Comparison of ENCODE assay signal across 33 cellular contexts in genomic region chr15:81339851-81340250, GRCh38. TPM values are rescaled to one million over a fixed set of nuclear protein-coding genes. Genes with fewer than 3 reads are reported as not detected.
"Had no signal": no experiment of that assay in that cellular context is flagged by ENCODE, and none has a peak within 500 bp of the region (broad histone marks: within the 10 kb centered on the region; RNA-seq: fewer than 3 reads in every experiment).

No MANE protein-coding gene starts in this region.

- ATAC-seq: activated T-cell treated with anti-CD3 and anti-CD28 coated beads, Interleukin-2, amount 50 U/mL, for 72 hours; gastroesophageal sphincter; SK-N-SH treated with all-trans-retinoic acid at 6 μM for 48 hours; T-helper 17 cell had no signal

- H3K36me3 ChIP-seq: brain microvascular endothelial cell, esophagus squamous epithelium, gastroesophageal sphincter had no signal

- H3K27ac Mint-ChIP-seq: activated CD4-positive, alpha-beta T cell treated with anti-CD3 and anti-CD28 coated beads, Interleukin-2, amount 10 ng/mL, durations not matched to agents 7 days and 5 days; activated naive CD8-positive, alpha-beta T cell; activated T-cell treated with anti-CD3 and anti-CD28 coated beads, Interleukin-2, amount 50 U/mL, for 24 hours; activated T-cell treated with anti-CD3 and anti-CD28 coated beads, Interleukin-2, amount 50 U/mL, for 72 hours; T-helper 17 cell; T-helper 2 cell treated with Interferon-gamma antibody and Interleukin-4, amounts not matched to agents 5 μg/mL and 100 μg/mL, for 36 hours had no signal

- H3K4me3 ChIP-seq: esophagus squamous epithelium, gastroesophageal sphincter had no signal

- H3K9me3 ChIP-seq: esophagus squamous epithelium, gastroesophageal sphincter had no signal

- H3K4me1 Mint-ChIP-seq: activated CD4-positive, alpha-beta T cell treated with anti-CD3 and anti-CD28 coated beads, Interleukin-2, amount 10 ng/mL, durations not matched to agents 7 days and 5 days had no signal

- H3K4me3 Mint-ChIP-seq: activated CD4-positive, alpha-beta T cell treated with anti-CD3 and anti-CD28 coated beads, Interleukin-2, amount 10 ng/mL, durations not matched to agents 7 days and 5 days; activated naive CD8-positive, alpha-beta T cell; activated T-cell treated with anti-CD3 and anti-CD28 coated beads, Interleukin-2, amount 50 U/mL, for 24 hours; activated T-cell treated with anti-CD3 and anti-CD28 coated beads, Interleukin-2, amount 50 U/mL, for 72 hours; T-helper 17 cell; T-helper 2 cell treated with Interferon-gamma antibody and Interleukin-4, amounts not matched to agents 5 μg/mL and 100 μg/mL, for 36 hours had no signal

- H3K27me3 ChIP-seq: brain microvascular endothelial cell, gastroesophageal sphincter had no signal

- H3K27ac ChIP-seq: brain microvascular endothelial cell, epithelial cell of prostate, esophagus squamous epithelium, gastroesophageal sphincter had no signal

- H3K9me3 Mint-ChIP-seq: activated CD4-positive, alpha-beta T cell treated with anti-CD3 and anti-CD28 coated beads, Interleukin-2, amount 10 ng/mL, durations not matched to agents 7 days and 5 days; activated T-cell treated with anti-CD3 and anti-CD28 coated beads, Interleukin-2, amount 50 U/mL, for 24 hours; activated T-cell treated with anti-CD3 and anti-CD28 coated beads, Interleukin-2, amount 50 U/mL, for 72 hours; T-helper 2 cell treated with Interferon-gamma antibody and Interleukin-4, amounts not matched to agents 5 μg/mL and 100 μg/mL, for 36 hours had no signal

- DNase-seq: activated CD4-positive, alpha-beta T cell treated with anti-CD3 and anti-CD28 coated beads for 1 hour; activated CD4-positive, alpha-beta T cell treated with anti-CD3 and anti-CD28 coated beads for 4 hours; activated CD4-positive, alpha-beta T cell treated with anti-CD3 and anti-CD28 coated beads, Interleukin-2, amount 10 ng/mL, durations not matched to agents 7 days and 5 days; activated CD4-positive, alpha-beta T cell treated with anti-CD3 and anti-CD28 coated beads, Interleukin-2, amount 50 U/mL, for 4 hours; activated CD8-positive, alpha-beta memory T cell treated with anti-CD3 and anti-CD28 coated beads, Interleukin-2, amount 50 U/mL, for 48 hours; activated effector memory CD4-positive, alpha-beta T cell treated with Interleukin-2 at 50 U/mL for 16 hours; activated gamma-delta T cell treated with Interleukin-2 at 50 U/mL for 16 hours; activated naive CD4-positive, alpha-beta T cell treated with anti-CD3 and anti-CD28 coated beads, Interleukin-2, amount 50 U/mL, for 16 hours; activated naive CD4-positive, alpha-beta T cell treated with Interleukin-2 at 50 U/mL for 16 hours; activated T-cell treated with anti-CD3 and anti-CD28 coated beads for 4 hours; activated T-cell treated with anti-CD3 and anti-CD28 coated beads, Interleukin-2, amount 50 U/mL, for 24 hours; activated T-cell treated with anti-CD3 and anti-CD28 coated beads, Interleukin-2, amount 50 U/mL, for 72 hours; amniotic stem cell; anterior cingulate cortex; brain microvascular endothelial cell; caudate nucleus; effector memory CD4-positive, alpha-beta T cell; esophagus squamous epithelium; foreskin melanocyte; T-helper 1 cell; T-helper 17 cell; T1000 had no signal

- H3K27me3 Mint-ChIP-seq: activated CD4-positive, alpha-beta T cell treated with anti-CD3 and anti-CD28 coated beads, Interleukin-2, amount 10 ng/mL, durations not matched to agents 7 days and 5 days; activated naive CD8-positive, alpha-beta T cell; activated T-cell treated with anti-CD3 and anti-CD28 coated beads, Interleukin-2, amount 50 U/mL, for 24 hours had no signal

RNA-seq across cellular contexts. Expression of gene TMC3, which starts 34.2 kb away (rescaled TPM):
- total RNA-seq: activated CD4-positive, alpha-beta T cell treated with anti-CD3 and anti-CD28 coated beads, Interleukin-2, amount 10 ng/mL, durations not matched to agents 7 days and 5 days; activated T-cell treated with anti-CD3 and anti-CD28 coated beads, Interleukin-2, amount 50 U/mL, for 72 hours; bronchial epithelial cell; chondrocyte; dermis microvascular lymphatic vessel endothelial cell; esophagus squamous epithelium; fibroblast of lung; fibroblast of villous mesenchyme; T-helper 17 cell had no signal
- polyA plus RNA-seq: esophagus, fibroblast of lung had no signal
